Comparison of ENCODE assay signal across 1 cellular context in the genomic region with DNA sequence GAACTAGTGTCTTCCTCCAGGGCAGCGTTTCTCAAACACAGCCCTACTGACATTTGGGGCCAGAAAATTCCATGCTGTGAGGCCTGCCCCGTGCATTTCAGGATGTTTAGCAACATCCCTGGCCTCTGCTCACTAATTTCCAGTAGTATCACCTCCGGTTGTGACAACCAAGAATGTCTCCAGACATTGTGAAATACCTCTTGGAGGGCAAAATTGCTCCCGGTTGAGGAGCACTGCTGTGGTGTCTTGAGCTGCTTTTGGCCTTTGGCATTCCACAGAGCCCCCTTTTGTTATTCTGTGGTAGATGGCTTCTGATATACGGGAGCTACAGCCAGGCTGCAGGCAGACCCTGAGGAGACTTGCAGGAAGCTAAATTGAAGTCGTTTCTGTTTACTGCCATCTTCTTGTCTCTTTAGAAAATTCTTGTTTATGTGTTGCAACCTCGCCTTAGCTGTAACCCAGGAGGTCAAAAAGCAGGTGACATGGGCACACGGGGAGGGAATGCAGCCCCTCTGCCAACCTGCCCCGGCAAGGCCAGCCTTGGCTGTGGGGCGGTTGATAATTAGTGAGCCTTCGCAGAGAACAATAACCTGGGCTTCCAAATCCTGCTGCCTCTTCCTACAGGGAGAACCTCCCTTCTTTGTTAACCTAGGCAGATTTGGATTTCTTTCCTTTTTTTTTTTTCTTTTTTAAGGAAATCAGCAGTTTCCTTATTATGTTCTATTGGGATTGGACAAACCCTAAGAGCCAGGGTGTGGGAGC.
TF ChIP-seq lines count a peak whose summit lies in the region.

No MANE protein-coding gene starts in this region.

TF ChIP-seq in endothelial cell of umbilical vein, 7 proteins besides CTCF, POLR2A, EP300 and RAD21:
- TF ChIP-seq, protein P1, sequence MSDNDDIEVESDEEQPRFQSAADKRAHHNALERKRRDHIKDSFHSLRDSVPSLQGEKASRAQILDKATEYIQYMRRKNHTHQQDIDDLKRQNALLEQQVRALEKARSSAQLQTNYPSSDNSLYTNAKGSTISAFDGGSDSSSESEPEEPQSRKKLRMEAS (IDR thresholded peaks at IDR 0.05; ENCODE audit: insufficient read depth, insufficient read length) = no peak
- no peak for TF ChIP-seq FOS (IDR thresholded peaks at IDR 0.05; ENCODE audit: borderline replicate concordance, insufficient read depth, low read length)
- no peak for TF ChIP-seq JUN (IDR thresholded peaks at IDR 0.05; ENCODE audit: borderline replicate concordance, insufficient read depth, insufficient read length, low read depth)
- no peak for TF ChIP-seq MYC (IDR thresholded peaks at IDR 0.05; ENCODE audit: low read depth, low read length)
- no peak for TF ChIP-seq EZH2 (IDR thresholded peaks at IDR 0.05; ENCODE audit: borderline replicate concordance, low read depth, low read length, severe bottlenecking)
- no peak for TF ChIP-seq POLR2AphosphoS5 (IDR thresholded peaks at IDR 0.05; ENCODE audit: insufficient read depth, low read depth, low read length)
- no peak for TF ChIP-seq GATA2 (IDR thresholded peaks at IDR 0.05; ENCODE audit: insufficient read depth, insufficient read length, low read depth, low read length)
